ENCODE assay signal across 20 cellular contexts in genomic region chr9:77043743-77044142, GRCh38. TPM values are rescaled to one million over a fixed set of nuclear protein-coding genes. Genes with fewer than 3 reads are reported as not detected.
"Had no signal": no experiment of that assay in that cellular context is flagged by ENCODE, and none has a peak within 500 bp of the region (broad histone marks: within the 10 kb centered on the region; RNA-seq: fewer than 3 reads in every experiment).

No MANE protein-coding gene starts in this region.

RNA-seq across cellular contexts. Expression of gene FOXB2, which starts 24.3 kb away (rescaled TPM):
- total RNA-seq: activated naive CD4-positive, alpha-beta T cell treated with anti-CD3 and anti-CD28 coated beads for 36 hours; activated naive CD4-positive, alpha-beta T cell treated with anti-CD3 and anti-CD28 coated beads, Interleukin-2, amount 50 U/mL, for 72 hours; activated naive CD8-positive, alpha-beta T cell treated with anti-CD3 and anti-CD28 coated beads for 36 hours; activated naive CD8-positive, alpha-beta T cell treated with anti-CD3 and anti-CD28 coated beads, Interleukin-2, amount 10 ng/mL, durations not matched to agents 7 days and 5 days; activated T-cell treated with anti-CD3 and anti-CD28 coated beads, Interleukin-2, amount 50 U/mL, for 4 hours; activated T-cell treated with anti-CD3 and anti-CD28 coated beads, Interleukin-2, amount 50 U/mL, for 72 hours; activated T-helper 1 cell treated with anti-CD3 and anti-CD28 coated beads, Interleukin-12 subunit alpha, Interleukin-12 subunit beta, Interleukin-2, Interleukin-4 antibody, amounts not matched to agents 30 ng/mL and 10 ng/mL and 1 ng/mL, durations not matched to agents 14 hours and 24 hours and 36 hours; activated T-helper 17 cell treated with anti-CD3 and anti-CD28 coated beads, Interleukin-2, amount 50 U/mL, for 72 hours; activated T-helper 2 cell treated with anti-CD3 and anti-CD28 coated beads, Interferon-gamma antibody, Interleukin-2, Interleukin-4, amounts not matched to agents 10 μg/mL and 5 μg/mL and 100 μg/mL, durations not matched to agents 14 hours and 24 hours and 36 hours; adrenal gland; aorta; ascending aorta; astrocyte; body of pancreas; breast epithelium; bronchial epithelial cell; cardiac muscle cell; cerebellum; chondrocyte had no signal
- polyA plus RNA-seq: adipose tissue, adrenal gland, aorta, cardiac muscle cell had no signal
